Comparison of ENCODE assay signal across 8 cellular contexts in genomic region chr21:45554477-45555175, GRCh38. TPM values are rescaled to one million over a fixed set of nuclear protein-coding genes. Genes with fewer than 3 reads are reported as not detected.
DNase-seq lines count a peak whose midpoint lies in the region; ATAC-seq, FAIRE-seq and TF ChIP-seq lines count a peak whose summit lies in the region.

No MANE protein-coding gene starts in this region.

- H3K27me3 Mint-ChIP-seq in CD14-positive monocyte (ENCODE audit: low read depth in 3 of 3) = peaks cover 0 to 12% (median 6%) of the 10 kb centered on the region in 3 donors

- no peaks in the 10 kb centered on the region for H3K79me2 ChIP-seq in MM.1S (ENCODE audit: low read length)

- H3K27ac ChIP-seq in MM.1S (ENCODE audit: low read length) (no peak overlapping the region), right atrium auricular region (peak overlapping the region; percentile 65 to 71), rectal smooth muscle tissue (ENCODE audit: low read depth, low read length) (no peak overlapping the region)

- peak overlapping the region; percentile 98 for H3K4me2 ChIP-seq in MM.1S (ENCODE audit: low read depth, low read length)

- H3K9me2 ChIP-seq in MM.1S (replicated peaks; ENCODE audit: insufficient read depth, low read length) = no peaks in the 10 kb centered on the region

- peak overlapping the region; percentile 75 for H2AFZ ChIP-seq in MM.1S (ENCODE audit: low read length)

- H3K4me3 ChIP-seq in MM.1S (ENCODE audit: low read length) (peak overlapping the region; percentile 72), right atrium auricular region (peak overlapping the region; percentile 34 to 57), rectal smooth muscle tissue (ENCODE audit: low read length) (peak overlapping the region; percentile 67)

- peaks cover 0 to 2% (median 0%) of the 10 kb centered on the region in 7 donors for H3K9me3 Mint-ChIP-seq in CD14-positive monocyte

- ATAC-seq in GM21515 (IDR thresholded peaks at IDR 0.05; ENCODE audit: unreplicated experiment) = peak; percentile 49

- H3K9ac ChIP-seq in MM.1S (ENCODE audit: low read length) (peak overlapping the region; percentile 55), rectal smooth muscle tissue (ENCODE audit: low read length) (no peak overlapping the region)

- H3K36me3 ChIP-seq in MM.1S (replicated peaks; ENCODE audit: insufficient read depth, low read length) = no peaks in the 10 kb centered on the region
- H3K36me3 ChIP-seq in right atrium auricular region = no peaks in the 10 kb centered on the region
- H3K36me3 ChIP-seq in rectal smooth muscle tissue (ENCODE audit: control insufficient read depth, insufficient read depth, low read length) = no peaks in the 10 kb centered on the region

- intact Hi-C loops in CD14-positive monocyte (cut with micrococcal nuclease) = loop anchor here (5.0 to 10.0 kb wide), 4 partner anchors 38 to 1202 kb away; partner anchors contain the start of genes PCBP3 (in 1 of the 2) and TRPM2 (in 1 of the 2)

- peak overlapping the region; percentile 95 to 96 for H3K4me3 Mint-ChIP-seq in CD14-positive monocyte

- H3K4me1 ChIP-seq in MM.1S (ENCODE audit: low read length) (no peaks in the 10 kb centered on the region), right atrium auricular region (peaks cover 0 to 15% of the 10 kb centered on the region in 2 donors), rectal smooth muscle tissue (ENCODE audit: control insufficient read depth, insufficient read depth, low read length) (no peaks in the 10 kb centered on the region)

- TF ChIP-seq CTCF in CD14-positive monocyte (IDR thresholded peaks at IDR 0.05) (peak; percentile 78), MM.1S (IDR thresholded peaks at IDR 0.05; ENCODE audit: low read length) (peak; percentile 74), right atrium auricular region (IDR thresholded peaks at IDR 0.05) (peak; percentile 85 to 88)

- H3K27ac Mint-ChIP-seq in CD14-positive monocyte = peak overlapping the region; percentile 96 to 99 (median 98)

- FAIRE-seq in urothelium cell line (lab: Jason Lieb, UNC) = peak; percentile 52

- peaks cover 36% of the 10 kb centered on the region for H3K4me1 Mint-ChIP-seq in CD14-positive monocyte

- H4K20me1 ChIP-seq in MM.1S (ENCODE audit: insufficient read depth, low read length) = no peaks in the 10 kb centered on the region

- H3K9me3 ChIP-seq in MM.1S (replicated peaks; ENCODE audit: insufficient read depth, low read length) = no peaks in the 10 kb centered on the region
- H3K9me3 ChIP-seq in right atrium auricular region = no peaks in the 10 kb centered on the region

- no peaks in the 10 kb centered on the region for H3K36me3 Mint-ChIP-seq in CD14-positive monocyte

- DNase-seq in CD14-positive monocyte (ENCODE audit: low spot score) = peak; percentile 72
- peak; percentile 92 for DNase-seq in MM.1S
- DNase-seq in T-helper 2 cell = peak; percentile 78 to 89 (median 81)
- peak; percentile 31 for DNase-seq in amniotic stem cell (lab: John Stamatoyannopoulos, UW)
- DNase-seq in right atrium auricular region (ENCODE audit: low spot score) = peak; percentile 80
- DNase-seq in urothelium cell line (ENCODE audit: low spot score) = peak; percentile 85

- H3K27me3 ChIP-seq in MM.1S (replicated peaks; ENCODE audit: insufficient read depth, low read length) = peaks cover 48% of the 10 kb centered on the region
- H3K27me3 ChIP-seq in right atrium auricular region = no peaks in the 10 kb centered on the region
- no peaks in the 10 kb centered on the region for H3K27me3 ChIP-seq in rectal smooth muscle tissue (ENCODE audit: control insufficient read depth, insufficient read depth, low read length)

- H3F3A ChIP-seq in MM.1S (ENCODE audit: insufficient read depth, low read length) = peaks cover 6% of the 10 kb centered on the region

RNA-seq across cellular contexts. Expression of gene SLC19A1, which starts 12.4 kb away (rescaled TPM):
- 10 to 100 TPM; 39.9 to 53.0 TPM for polyA plus RNA-seq in CD14-positive monocyte
- 1 to 10 TPM; 2.2 to 5.3 TPM for total RNA-seq in right atrium auricular region

Comparison
In these comparisons a context has a peak if more than half of its experiments do, and no peak if none do; other contexts are left out.
1. DNase-seq: peak in every context shown above with its lines; median percentile 92 in MM.1S; 85 in urothelium cell line; 81 in T-helper 2 cell; 80 in right atrium auricular region; 72 in CD14-positive monocyte; 31 in amniotic stem cell.
2. H3K27ac ChIP-seq: peak in right atrium auricular region (2 of 2); none in MM.1S (single experiment) and rectal smooth muscle tissue (single experiment).
3. Peak in every context shown above with its lines, with median percentiles within 50 percentile points of each other: CTCF ChIP-seq and H3K4me3 ChIP-seq.